In the genomic region with DNA sequence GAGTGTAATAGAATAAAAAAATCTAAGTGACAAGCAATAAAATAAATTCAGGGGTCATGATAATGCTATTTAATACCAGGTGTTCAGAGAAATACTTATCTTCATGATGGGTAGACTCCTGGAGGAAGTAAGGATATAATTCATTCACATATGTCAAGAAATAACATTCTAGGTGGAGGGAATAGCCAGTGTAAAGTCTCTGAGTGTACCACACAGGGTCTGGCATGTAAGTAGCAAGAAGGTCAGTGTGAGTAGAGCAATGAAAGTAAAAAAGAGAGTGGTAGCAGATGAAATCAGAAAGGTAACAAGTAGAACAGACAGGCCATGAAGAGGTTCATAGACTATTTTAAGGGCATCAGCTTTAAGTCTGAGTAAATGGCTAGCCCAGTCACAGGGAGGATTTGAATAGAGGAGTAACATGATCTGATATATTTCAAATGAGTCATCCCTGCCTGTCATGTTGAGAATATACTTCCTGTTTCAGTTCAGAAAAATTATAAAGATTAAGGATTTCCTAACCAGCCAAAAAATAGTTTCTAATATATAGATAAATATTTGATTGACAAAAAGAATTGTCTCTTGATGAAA, we compare ENCODE assay signal across 10 cellular contexts.
DNase-seq lines count a peak whose midpoint lies in the region; TF ChIP-seq lines count a peak whose summit lies in the region.
"Had no signal": no experiment of that assay in that cellular context is flagged by ENCODE, and none has a peak within 500 bp of the region (broad histone marks: within the 10 kb centered on the region; RNA-seq: fewer than 3 reads in every experiment).

No MANE protein-coding gene starts in this region.

- no peak overlapping the region for H3K4me2 ChIP-seq in hepatocyte

- H2AFZ ChIP-seq in hepatocyte, result no peak overlapping the region

- H3K9me3 ChIP-seq in hepatocyte (ENCODE audit: low read depth), result no peaks in the 10 kb centered on the region

- DNase-seq in GM13977 (ENCODE audit: low spot score) (peak; percentile 3), HS-5 (ENCODE audit: low read depth) (peak; percentile 38), SK-MEL-5 (ENCODE audit: low read depth, low spot score) (peak; percentile 21), hepatocyte (ENCODE audit: low spot score) (peak; percentile 20), GM19240 (ENCODE audit: insufficient read length, low spot score) (no peak), cerebellar nuclear complex (lab: John Stamatoyannopoulos, UW) (no peak), NCI-H2081 (lab: John Stamatoyannopoulos, UW) (no peak), epidermal melanocyte (ENCODE audit: insufficient read length, low spot score) (no peak)
- DNase-seq: left cardiac atrium; stimulated activated CD4-positive, alpha-beta T cell treated with anti-CD3 and anti-CD28 coated beads, Interleukin-4, amount 100 ng/mL, for 24 hours had no signal

- no peaks in the 10 kb centered on the region for H3K36me3 ChIP-seq in hepatocyte (replicated peaks; ENCODE audit: insufficient read depth, low read depth)

- no peak overlapping the region for H3K27ac ChIP-seq in hepatocyte

- no peaks in the 10 kb centered on the region for H3K4me1 ChIP-seq in hepatocyte (ENCODE audit: insufficient read depth)

- no peaks in the 10 kb centered on the region for H3K79me2 ChIP-seq in hepatocyte

- H3K4me3 ChIP-seq in hepatocyte, result no peak overlapping the region

- TF ChIP-seq CTCF in GM13977 (IDR thresholded peaks at IDR 0.05; ENCODE audit: extremely low read depth, insufficient read depth, missing control alignments) (no peak), hepatocyte (IDR thresholded peaks at IDR 0.05; ENCODE audit: poor library complexity) (no peak)

- in situ Hi-C loops in GM13977 (cut with MboI; ENCODE audit: low pct_unique_long_range_greater_than_20kb, low sequenced_read_pairs, unreplicated experiment) (no loop called here), SK-MEL-5 (cut with HindIII; ENCODE audit: low pct_unique_long_range_greater_than_20kb, low sequenced_read_pairs) (no loop called here)

- no peaks in the 10 kb centered on the region for H3K27me3 ChIP-seq in hepatocyte

- no peaks in the 10 kb centered on the region for H4K20me1 ChIP-seq in hepatocyte (ENCODE audit: insufficient read depth, poor library complexity, severe bottlenecking)

- no peaks in the 10 kb centered on the region for H3K9me2 ChIP-seq in hepatocyte (replicated peaks; ENCODE audit: insufficient read depth)

Comparison
In these comparisons a context has a peak if more than half of its experiments do, and no peak if none do; other contexts are left out.
1. DNase-seq: peak in GM13977 (single experiment), HS-5 (single experiment), SK-MEL-5 (single experiment) and hepatocyte (single experiment); none in GM19240 (single experiment), cerebellar nuclear complex (0 of 2), NCI-H2081 (0 of 2) and epidermal melanocyte (single experiment).